31 cellular contexts compared by ENCODE assay signal in the genomic region with DNA sequence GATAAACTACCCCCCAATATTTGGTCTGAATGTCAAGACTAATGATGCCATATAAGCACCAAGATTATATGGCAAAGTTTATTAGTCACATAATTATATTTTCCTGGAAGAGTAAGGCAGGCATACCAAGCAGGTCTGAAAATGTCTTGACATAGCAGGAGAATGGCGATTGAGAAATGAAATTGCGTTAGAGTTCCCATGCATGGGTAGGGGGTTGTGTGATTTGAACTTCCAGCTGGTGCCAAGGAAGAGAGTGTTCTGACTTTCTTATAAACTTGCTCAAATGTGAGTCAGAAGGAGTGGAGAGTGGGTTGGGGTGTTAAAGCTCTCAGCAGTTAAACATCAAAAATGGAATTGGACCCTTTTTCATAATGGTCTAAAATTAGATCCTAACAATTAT.
"Had no signal": no experiment of that assay in that cellular context is flagged by ENCODE, and none has a peak within 500 bp of the region (broad histone marks: within the 10 kb centered on the region; RNA-seq: fewer than 3 reads in every experiment).

No MANE protein-coding gene starts in this region.

- H2AFZ ChIP-seq: parathyroid adenoma had no signal

- H3K4me1 ChIP-seq: parathyroid adenoma, psoas muscle, right lobe of liver, sigmoid colon, spleen, thyroid gland, tibial nerve, upper lobe of left lung, vagina had no signal

- H3K4me2 ChIP-seq: smooth muscle cell had no signal

- H3K4me3 ChIP-seq: ovary, psoas muscle, right lobe of liver, sigmoid colon, skin epidermis, smooth muscle cell, spleen, thoracic aorta, thyroid gland, tibial nerve, upper lobe of left lung, vagina had no signal

- H3K9me3 ChIP-seq: neutrophil, ovary, psoas muscle, right lobe of liver, sigmoid colon, spleen, thoracic aorta, thyroid gland, tibial nerve, upper lobe of left lung, vagina had no signal

- H3K36me3 ChIP-seq: neutrophil, ovary, right lobe of liver, sigmoid colon, spleen, thoracic aorta, thyroid gland, tibial nerve, upper lobe of left lung, vagina had no signal

- ATAC-seq: naive thymus-derived CD8-positive, alpha-beta T cell; natural killer cell treated with Interleukin-12 subunit alpha and Interleukin-12 subunit beta and Interleukin-15 and Interleukin-18, amount 100 ng/mL, for 72 hours; psoas muscle; right cardiac atrium; right lobe of liver; stimulated activated memory B cell treated with anti-CD40 and anti-IgM and Interleukin-4, amounts not matched to agents 10 μg/mL and 1 μg/mL and 100 μg/mL, for 72 hours; stimulated activated naive CD8-positive, alpha-beta T cell treated with anti-CD3 and anti-CD28 coated beads, Interleukin-15, amount 100 ng/mL, for 72 hours; stimulated activated naive CD8-positive, alpha-beta T cell treated with anti-CD3 and anti-CD28 coated beads, Interleukin-15, Interleukin-2, amounts not matched to agents 100 U/mL and 50 U/mL, for 24 hours had no signal

- DNase-seq: naive thymus-derived CD8-positive, alpha-beta T cell; nephron progenitor cell; nucleus accumbens; ovary; posterior cingulate gyrus; psoas muscle; right cardiac atrium; right lobe of liver; sigmoid colon; spleen; stimulated activated CD4-positive, alpha-beta T cell treated with anti-CD3 and anti-CD28 coated beads, Interleukin-12 subunit alpha, Interleukin-12 subunit beta, amount 100 ng/mL, for 4 hours; stimulated activated CD4-positive, alpha-beta T cell treated with anti-CD3 and anti-CD28 coated beads, Interleukin-1b, Interleukin-23, amount 100 ng/mL, for 48 hours; stimulated activated CD4-positive, alpha-beta T cell treated with anti-CD3 and anti-CD28 coated beads, Interleukin-4, amount 100 ng/mL, for 1 hour; stimulated activated CD4-positive, alpha-beta T cell treated with anti-CD3 and anti-CD28 coated beads, Interleukin-4, amount 100 ng/mL, for 4 hours; stimulated activated CD8-positive, alpha-beta memory T cell treated with anti-CD3 and anti-CD28 coated beads, Interleukin-4, amount 100 ng/mL, for 48 hours; stimulated activated naive CD4-positive, alpha-beta T cell; stimulated activated naive CD8-positive, alpha-beta T cell treated with anti-CD3 and anti-CD28 coated beads, Interleukin-15, amount 100 ng/mL, for 72 hours; stimulated activated naive CD8-positive, alpha-beta T cell treated with anti-CD3 and anti-CD28 coated beads, Interleukin-15, Interleukin-2, amounts not matched to agents 100 U/mL and 50 U/mL, for 24 hours; substantia nigra; thyroid gland; trophoblast cell; upper lobe of left lung had no signal

- H3K27me3 ChIP-seq: neutrophil, ovary, right lobe of liver, sigmoid colon, spleen, thyroid gland, tibial nerve, upper lobe of left lung, vagina had no signal

- H3K79me2 ChIP-seq: parathyroid adenoma had no signal

- H3K27ac ChIP-seq: neutrophil, ovary, parathyroid adenoma, psoas muscle, right lobe of liver, sigmoid colon, skin epidermis, spleen, thoracic aorta, thyroid gland, tibial nerve, upper lobe of left lung, vagina had no signal
